8 cellular contexts compared by ENCODE assay signal in the genomic region with DNA sequence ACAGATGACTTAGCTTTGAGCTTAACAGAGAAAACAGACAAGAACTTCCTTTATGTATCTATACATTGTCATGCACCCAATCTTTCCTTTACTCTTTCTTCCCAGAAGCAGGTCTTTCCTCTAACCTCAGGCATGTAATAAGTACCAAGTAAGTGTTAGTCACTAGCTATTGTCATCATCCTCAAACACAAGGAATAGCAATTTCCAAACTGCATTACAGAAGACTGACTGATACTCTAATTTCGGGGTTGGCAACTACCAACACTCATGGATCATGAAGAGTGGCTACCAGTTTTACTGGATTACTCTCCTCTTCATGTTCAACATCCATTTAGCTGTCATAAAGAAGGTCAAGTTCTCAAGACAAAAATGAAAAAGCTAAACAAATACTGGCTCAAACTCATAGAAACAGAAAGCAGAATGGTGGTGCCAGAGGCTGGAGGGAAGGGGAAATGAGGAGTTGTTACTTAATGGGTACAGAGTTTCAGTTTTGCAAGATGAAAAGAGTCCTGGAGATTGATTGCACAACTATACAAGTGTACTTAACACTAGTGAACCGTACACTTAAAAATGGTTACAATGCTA.
DNase-seq lines count a peak whose midpoint lies in the region; ATAC-seq and TF ChIP-seq lines count a peak whose summit lies in the region.

No MANE protein-coding gene starts in this region.

- H3K4me3 Mint-ChIP-seq in central memory CD8-positive, alpha-beta T cell = peak overlapping the region; percentile 44
- no peak overlapping the region for H3K4me3 Mint-ChIP-seq in nephron progenitor cell

- H3K9me3 Mint-ChIP-seq in central memory CD8-positive, alpha-beta T cell = no peaks in the 10 kb centered on the region
- H3K9me3 Mint-ChIP-seq in nephron progenitor cell = no peaks in the 10 kb centered on the region

- no peak for TF ChIP-seq CTCF in nephron progenitor cell (IDR thresholded peaks at IDR 0.05)

- DNase-seq in EL (peak; percentile 83), HCEC 1CT (peak; percentile 93), NOMO-1 treated with dmso at 0.1 percent for 144 hours (lab: John Stamatoyannopoulos, UW; ENCODE audit: unreplicated experiment) (peak; percentile 80), nephron progenitor cell (no peak), NCI-H2081 treated with DMSO at 0.1 percent for 48 hours (lab: John Stamatoyannopoulos, UW) (no peak), NCI-H1436 treated with DMSO at 0.1 percent for 48 hours (lab: John Stamatoyannopoulos, UW) (no peak)
- DNase-seq in central memory CD8-positive, alpha-beta T cell (ENCODE audit: low spot score in 2 of 2) = no peak
- DNase-seq in activated effector memory CD4-positive, alpha-beta T cell treated with anti-CD3 and anti-CD28 coated beads, Interleukin-2, amount 50 U/mL, for 16 hours = no peak

- peaks cover 67% of the 10 kb centered on the region for H3K4me1 Mint-ChIP-seq in central memory CD8-positive, alpha-beta T cell
- H3K4me1 Mint-ChIP-seq in nephron progenitor cell = peaks cover 26% of the 10 kb centered on the region

- H3K27me3 Mint-ChIP-seq in central memory CD8-positive, alpha-beta T cell = no peaks in the 10 kb centered on the region
- peaks cover 3% of the 10 kb centered on the region for H3K27me3 Mint-ChIP-seq in nephron progenitor cell (ENCODE audit: low read depth, poor library complexity)

- H3K27ac Mint-ChIP-seq in central memory CD8-positive, alpha-beta T cell (ENCODE audit: low read depth) = no peak overlapping the region
- peak overlapping the region; percentile 6 for H3K27ac Mint-ChIP-seq in nephron progenitor cell

- peaks cover 4% of the 10 kb centered on the region for H3K36me3 Mint-ChIP-seq in central memory CD8-positive, alpha-beta T cell (ENCODE audit: insufficient read depth)
- no peaks in the 10 kb centered on the region for H3K36me3 Mint-ChIP-seq in nephron progenitor cell (ENCODE audit: low read depth)

- no peak for ATAC-seq in central memory CD8-positive, alpha-beta T cell (replicated peaks; ENCODE audit: extremely low read depth, poor library complexity, severe bottlenecking)

Comparison
In these comparisons a context has a peak if more than half of its experiments do, and no peak if none do; other contexts are left out.
1. DNase-seq: peak in EL (single experiment), HCEC 1CT (single experiment) and NOMO-1 treated with dmso at 0.1 percent for 144 hours (single experiment); none in central memory CD8-positive, alpha-beta T cell (0 of 2), nephron progenitor cell (single experiment), NCI-H2081 treated with DMSO at 0.1 percent for 48 hours (single experiment), activated effector memory CD4-positive, alpha-beta T cell treated with anti-CD3 and anti-CD28 coated beads, Interleukin-2, amount 50 U/mL, for 16 hours (single experiment) and NCI-H1436 treated with DMSO at 0.1 percent for 48 hours (single experiment).